8 cellular contexts compared by ENCODE assay signal in genomic region chr1:156502749-156503671, GRCh38. TPM values are rescaled to one million over a fixed set of nuclear protein-coding genes. Genes with fewer than 3 reads are reported as not detected.
DNase-seq lines count a peak whose midpoint lies in the region; FAIRE-seq and TF ChIP-seq lines count a peak whose summit lies in the region.

No MANE protein-coding gene starts in this region.

- peaks cover 27% of the 10 kb centered on the region for H3K79me2 ChIP-seq in PC-9 (ENCODE audit: low read depth)

- peak overlapping the region; percentile 97 for H3K27ac ChIP-seq in PC-9
- peak overlapping the region; percentile 99 for H3K27ac ChIP-seq in caudate nucleus (ENCODE audit: low read depth, low read length)
- H3K27ac ChIP-seq in small intestine (ENCODE audit: low read depth in 1 of 2, low read length in 1 of 2): peak overlapping the region; percentile 99

- peak overlapping the region; percentile 98 for H3K4me2 ChIP-seq in PC-9

- WGBS in small intestine, 3 donors: 24 to 31% (median 28%) methylated on average over 12 of the region's 12 CpGs

- no peaks in the 10 kb centered on the region for H3K9me3 ChIP-seq in PC-9 (ENCODE audit: insufficient read depth, low read depth)
- no peaks in the 10 kb centered on the region for H3K9me3 ChIP-seq in small intestine (ENCODE audit: control insufficient read depth, low read depth)
- H3K9me3 ChIP-seq in BE2C: no peaks in the 10 kb centered on the region

- no peaks in the 10 kb centered on the region for H3K27me3 ChIP-seq in PC-9 (ENCODE audit: insufficient read depth, low read depth)
- no peaks in the 10 kb centered on the region for H3K27me3 ChIP-seq in small intestine (ENCODE audit: control insufficient read depth in 2 of 2, insufficient read depth in 2 of 2, low read length in 2 of 2)
- H3K27me3 ChIP-seq in BE2C: no peaks in the 10 kb centered on the region

- H3K4me3 ChIP-seq in PC-9 (peak overlapping the region; percentile 27; the same call in 1 of the 2 replicates), small intestine (ENCODE audit: low read depth in 1 of 2, low read length in 2 of 2) (no peak overlapping the region), BE2C (ENCODE audit: low read depth, low read length) (no peak overlapping the region)

- no peak overlapping the region for H2AFZ ChIP-seq in PC-9

- intact Hi-C loops in PC-9 (cut with micrococcal nuclease; ENCODE audit: unreplicated experiment): loop anchor here (5.0 to 10.0 kb wide), 4 partner anchors 69 to 589 kb away; partner anchors contain the start of gene IQGAP3

- no peak for TF ChIP-seq CTCF in PC-9 (conservative IDR thresholded peaks at IDR 0.05)
- TF ChIP-seq CTCF in BE2C (IDR thresholded peaks at IDR 0.05; ENCODE audit: low read depth, low read length): no peak

- H3K9me2 ChIP-seq in PC-9 (ENCODE audit: insufficient read depth): no peaks in the 10 kb centered on the region

- POLR2A ChIA-PET in PC-9 (lab: Charles Lee; ENCODE audit: unreplicated experiment): interaction anchor here (0.6 to 1.2 kb wide), 7 partner anchors 14 to 855 kb away, joined by 3 to 12 read pairs (median 4); partner anchors contain the start of gene SMG5

- DNase-seq in DMS153 (lab: John Stamatoyannopoulos, UW) (peak; percentile 48), DMS153 treated with DMSO at 0.1 percent for 48 hours (lab: John Stamatoyannopoulos, UW; ENCODE audit: unreplicated experiment) (no peak), PC-9 (peak; percentile 77 to 90), caudate nucleus (lab: John Stamatoyannopoulos, UW) (peak in 39 of 61 donors; percentile 18 to 84 (median 47)), iris pigment epithelial cell (ENCODE audit: low read depth) (peak; percentile 92), small intestine (peak; percentile 96), BE2C (no peak), retina (no peak)

- peaks cover 20% of the 10 kb centered on the region for H4K20me1 ChIP-seq in PC-9 (ENCODE audit: insufficient read depth)

- peaks cover 32% of the 10 kb centered on the region; the same call in 1 of the 2 replicates for H3F3A ChIP-seq in PC-9 (ENCODE audit: insufficient read depth, low read depth)

- peaks cover 56% of the 10 kb centered on the region for H3K4me1 ChIP-seq in PC-9 (replicated peaks; ENCODE audit: insufficient read depth)
- H3K4me1 ChIP-seq in small intestine (ENCODE audit: control insufficient read depth in 2 of 2, insufficient read depth in 1 of 2, low read depth in 1 of 2, low read length in 1 of 2): peaks cover 12 to 22% of the 10 kb centered on the region in 2 donors
- peaks cover 26% of the 10 kb centered on the region for H3K4me1 ChIP-seq in BE2C

- no peaks in the 10 kb centered on the region for H3K36me3 ChIP-seq in PC-9 (ENCODE audit: low read depth)
- H3K36me3 ChIP-seq in small intestine (ENCODE audit: control insufficient read depth in 2 of 2, insufficient read depth in 2 of 2, low read length in 2 of 2): no peaks in the 10 kb centered on the region
- peaks cover 3% of the 10 kb centered on the region; the same call in 1 of the 2 replicates for H3K36me3 ChIP-seq in BE2C

- no peak for FAIRE-seq in small intestine (lab: Jason Lieb, UNC)

- BruUV-seq in PC-9 (replicated peaks; lab: Mats Ljungman, UMichigan): TSS peak; percentile 68

- CTCF ChIA-PET in PC-9 (lab: Charles Lee): interaction anchor here (0.6 to 1.0 kb wide), 3 partner anchors 46 to 117 kb away, joined by 3 to 6 read pairs (median 5); no protein-coding TSS in a partner anchor

RNA-seq across cellular contexts. Expression of gene MEF2D, which starts 2.4 kb away (rescaled TPM):
- total RNA-seq in PC-9 (2021): 25.5 and 33.5 TPM in 2 replicates
- 10 to 100 TPM in 1 of 3 donors, 1 to 10 TPM in 2; 5.8 to 16.8 (median 9.2) TPM for polyA plus RNA-seq in small intestine
- polyA plus RNA-seq in BE2C (2012; ENCODE audit: insufficient read depth, insufficient read length, low read depth): 55.3 TPM

Comparison
In these comparisons a context has a peak if more than half of its experiments do, and no peak if none do; other contexts are left out.
1. DNase-seq: peak in DMS153 (single experiment), PC-9 (2 of 2), caudate nucleus (39 of 61), iris pigment epithelial cell (single experiment) and small intestine (single experiment); none in DMS153 treated with DMSO at 0.1 percent for 48 hours (single experiment), BE2C (single experiment) and retina (single experiment).
2. Peak in every context shown above with its lines, with median percentiles within 50 percentile points of each other: H3K27ac ChIP-seq.